1 cellular context compared by ENCODE assay signal in genomic region chr3:158743280-158743663, GRCh38.
A peak's percentile ranks its signal among the peaks of the same experiment; 100 is the strongest.
TF ChIP-seq lines count a peak whose summit lies in the region.

No MANE protein-coding gene starts in this region.

TF ChIP-seq in K562, 482 proteins besides CTCF, POLR2A, EP300 and RAD21:
- TF ChIP-seq ZBTB40 (IDR thresholded peaks at IDR 0.05) (peak; percentile 93), ZBTB40 (CRISPR knock-in tag; IDR thresholded peaks at IDR 0.05) (peak; percentile 74), IRF9 (tag; IDR thresholded peaks at IDR 0.05) (no peak), ETV1 (tag; conservative IDR thresholded peaks at IDR 0.05; ENCODE audit: low read depth) (peak; percentile 10; the same call in 1 of the 2 replicates)
TF ChIP-seq in K562: peak in this region for 2.
